7 cellular contexts compared by ENCODE assay signal in genomic region chr10:80218878-80219277, GRCh38. TPM values are rescaled to one million over a fixed set of nuclear protein-coding genes. Genes with fewer than 3 reads are reported as not detected.
DNase-seq lines count a peak whose midpoint lies in the region; ATAC-seq, FAIRE-seq and TF ChIP-seq lines count a peak whose summit lies in the region.
"Not testable (repeated sequence)": the region's sequence is repeated elsewhere in the genome, so short reads cannot be mapped to it uniquely, and the experiment has no call there.

No MANE protein-coding gene starts in this region.

- H3K27me3 Mint-ChIP-seq in activated CD8-positive, alpha-beta T cell treated with anti-CD3 and anti-CD28 coated beads for 36 hours, result not testable (repeated sequence)

- DNase-seq in GM19239 (ENCODE audit: insufficient read length, low spot score); activated CD8-positive, alpha-beta T cell treated with anti-CD3 and anti-CD28 coated beads for 36 hours: not testable (repeated sequence)

- POLR2A ChIA-PET in activated CD8-positive, alpha-beta T cell treated with anti-CD3 and anti-CD28 coated beads for 36 hours (lab: Charles Lee), result not testable (repeated sequence)

- H3K36me3 Mint-ChIP-seq in activated CD8-positive, alpha-beta T cell treated with anti-CD3 and anti-CD28 coated beads for 36 hours (ENCODE audit: low read depth), result not testable (repeated sequence)

- intact Hi-C loops in activated CD8-positive, alpha-beta T cell treated with anti-CD3 and anti-CD28 coated beads for 36 hours (cut with micrococcal nuclease), result not testable (repeated sequence)

- CTCF ChIA-PET in activated CD8-positive, alpha-beta T cell treated with anti-CD3 and anti-CD28 coated beads for 36 hours (lab: Charles Lee), result interaction anchor here (0.7 to 1.4 kb wide), 2 partner anchors 11 to 75 kb away, joined by 3 read pairs; no protein-coding TSS in a partner anchor

- H3K4me3 Mint-ChIP-seq in activated CD8-positive, alpha-beta T cell treated with anti-CD3 and anti-CD28 coated beads for 36 hours, result not testable (repeated sequence)

- peak; percentile 91 for ATAC-seq in GM18511 (IDR thresholded peaks at IDR 0.05; ENCODE audit: unreplicated experiment)
- peak; percentile 79 for ATAC-seq in GM21423 (IDR thresholded peaks at IDR 0.05; ENCODE audit: unreplicated experiment)
- peak; percentile 86 for ATAC-seq in HG02623 (IDR thresholded peaks at IDR 0.05; ENCODE audit: unreplicated experiment)
- peak; percentile 95 for ATAC-seq in HG03039 (IDR thresholded peaks at IDR 0.05; ENCODE audit: unreplicated experiment)
- peak; percentile 95 for ATAC-seq in HG03378 (IDR thresholded peaks at IDR 0.05; ENCODE audit: unreplicated experiment)
- ATAC-seq in activated CD8-positive, alpha-beta T cell treated with anti-CD3 and anti-CD28 coated beads for 36 hours, result peak; percentile 76

- not testable (repeated sequence) for H3K4me1 Mint-ChIP-seq in activated CD8-positive, alpha-beta T cell treated with anti-CD3 and anti-CD28 coated beads for 36 hours (ENCODE audit: low read depth)

- not testable (repeated sequence) for H3K9me3 Mint-ChIP-seq in activated CD8-positive, alpha-beta T cell treated with anti-CD3 and anti-CD28 coated beads for 36 hours

- FAIRE-seq in GM19239 (lab: Jason Lieb, UNC), result peak; percentile 97

- not testable (repeated sequence) for H3K27ac Mint-ChIP-seq in activated CD8-positive, alpha-beta T cell treated with anti-CD3 and anti-CD28 coated beads for 36 hours

- not testable (repeated sequence) for TF ChIP-seq CTCF in activated CD8-positive, alpha-beta T cell treated with anti-CD3 and anti-CD28 coated beads for 36 hours (IDR thresholded peaks at IDR 0.05)

RNA-seq across cellular contexts. Expression of gene ANXA11, which starts 13.5 kb away (rescaled TPM):
- 100 to 1,000 TPM; 226 to 238 TPM for total RNA-seq in activated CD8-positive, alpha-beta T cell treated with anti-CD3 and anti-CD28 coated beads for 36 hours
